20 cellular contexts compared by ENCODE assay signal in genomic region chr6:14119764-14120163, GRCh38. TPM values are rescaled to one million over a fixed set of nuclear protein-coding genes. Genes with fewer than 3 reads are reported as not detected.
DNase-seq lines count a peak whose midpoint lies in the region; ATAC-seq and TF ChIP-seq lines count a peak whose summit lies in the region.
"Had no signal": no experiment of that assay in that cellular context is flagged by ENCODE, and none has a peak within 500 bp of the region (broad histone marks: within the 10 kb centered on the region; RNA-seq: fewer than 3 reads in every experiment).

No MANE protein-coding gene starts in this region.

- no peaks in the 10 kb centered on the region for H3K36me3 ChIP-seq in DND-41 (ENCODE audit: insufficient read depth, low read length)
- no peaks in the 10 kb centered on the region for H3K36me3 ChIP-seq in body of pancreas (replicated peaks in 1 of 2; ENCODE audit: insufficient read depth in 1 of 2, low read depth in 2 of 2)

- intact Hi-C loops in activated T-helper 2 cell treated with anti-CD3 and anti-CD28 coated beads, Interferon-gamma antibody, Interleukin-2, Interleukin-4, amounts not matched to agents 10 μg/mL and 5 μg/mL and 100 μg/mL, durations not matched to agents 14 hours and 24 hours and 36 hours (cut with micrococcal nuclease): loop anchor here (10.0 kb wide), 2 partner anchors 305 to 1125 kb away; partner anchors contain the start of genes JARID2 and MCUR1
- intact Hi-C loops in sciatic nerve (cut with DNase I): no loop called here
- intact Hi-C loops in body of pancreas (cut with DNase I): no loop called here
- intact Hi-C loops in left cardiac atrium (cut with DNase I): loop anchor here in 1 of 2 donors (10.0 kb wide), 1 partner anchor 1505 kb away; no protein-coding TSS in a partner anchor

- no peaks in the 10 kb centered on the region; the same call in 1 of the 2 replicates for H4K20me1 ChIP-seq in DND-41 (ENCODE audit: insufficient read depth, low read length)

- H3K9ac ChIP-seq in DND-41 (ENCODE audit: low read depth, low read length): no peak overlapping the region

- 57 to 58% methylated on average over 6 of the region's 6 CpGs for WGBS in body of pancreas, 2 donors

- H3K36me3 Mint-ChIP-seq in activated T-helper 2 cell treated with anti-CD3 and anti-CD28 coated beads, Interferon-gamma antibody, Interleukin-2, Interleukin-4, amounts not matched to agents 10 μg/mL and 5 μg/mL and 100 μg/mL, durations not matched to agents 14 hours and 24 hours and 36 hours (ENCODE audit: low read depth): peaks cover 57% of the 10 kb centered on the region

- no peak for DNase-seq in DND-41
- no peak for DNase-seq in activated T-helper 2 cell treated with anti-CD3 and anti-CD28 coated beads, Interferon-gamma antibody, Interleukin-2, Interleukin-4, amounts not matched to agents 10 μg/mL and 5 μg/mL and 100 μg/mL, durations not matched to agents 14 hours and 24 hours and 36 hours (ENCODE audit: low spot score)
- DNase-seq in sciatic nerve (ENCODE audit: low spot score): no peak
- DNase-seq in body of pancreas: no peak
- no peak for DNase-seq in kidney glomerular epithelial cell (lab: John Stamatoyannopoulos, UW)
- DNase-seq in left cardiac atrium: no peak
- DNase-seq: CD4-positive, alpha-beta memory T cell; effector CD4-positive, alpha-beta T cell; HCEC 1CT; hippocampal formation; left colon; NCI-H1694 treated with DMSO at 0.1 percent for 48 hours; NCI-H345; NK-92 treated with Interleukin-12 subunit alpha and Interleukin-12 subunit beta, amount 100 ng/mL, for 24 hours; stimulated activated CD4-positive, alpha-beta T cell treated with anti-CD3 and anti-CD28 coated beads, Interleukin-4, amount 100 ng/mL, for 24 hours; stimulated activated CD8-positive, alpha-beta memory T cell treated with anti-CD3 and anti-CD28 coated beads, Interleukin-4, amount 100 ng/mL, for 48 hours; trophoblast cell had no signal

- TF ChIP-seq CTCF in DND-41 (IDR thresholded peaks at IDR 0.05; ENCODE audit: borderline replicate concordance, extremely low read depth, low read length, poor library complexity, severe bottlenecking) (no peak), GM12875 (IDR thresholded peaks at IDR 0.05; ENCODE audit: borderline replicate concordance, insufficient read depth, low read depth, low read length) (no peak), body of pancreas (IDR thresholded peaks at IDR 0.05) (no peak)

- H3K4me1 ChIP-seq in DND-41 (ENCODE audit: insufficient read depth, low read length) (peaks cover 28% of the 10 kb centered on the region), body of pancreas (peaks cover 10% of the 10 kb centered on the region)

- H3K27me3 ChIP-seq in DND-41 (ENCODE audit: insufficient read depth, low read length, poor library complexity) (peaks cover 3% of the 10 kb centered on the region), body of pancreas (no peaks in the 10 kb centered on the region)

- H3K9me3 ChIP-seq in DND-41 (ENCODE audit: insufficient read depth, low read length, severe bottlenecking) (no peaks in the 10 kb centered on the region), body of pancreas (no peaks in the 10 kb centered on the region)

- H3K27ac ChIP-seq in DND-41 (ENCODE audit: low read length) (no peak overlapping the region), body of pancreas (no peak overlapping the region)

- H3K9me3 Mint-ChIP-seq in activated T-helper 2 cell treated with anti-CD3 and anti-CD28 coated beads, Interferon-gamma antibody, Interleukin-2, Interleukin-4, amounts not matched to agents 10 μg/mL and 5 μg/mL and 100 μg/mL, durations not matched to agents 14 hours and 24 hours and 36 hours: no peaks in the 10 kb centered on the region
- H3K9me3 Mint-ChIP-seq: CD4-positive, alpha-beta memory T cell; T-helper 1 cell treated with Interleukin-12 subunit alpha and Interleukin-12 subunit beta and Interleukin-4 antibody, amounts not matched to agents 30 μg/mL and 1 μg/mL, for 36 hours had no signal

- H3K4me3 ChIP-seq in DND-41 (ENCODE audit: low read depth in 1 of 2, low read length in 2 of 2) (no peak overlapping the region), GM12875 (ENCODE audit: low read depth, low read length) (peak overlapping the region; percentile 1), body of pancreas (no peak overlapping the region)

- no peak for TF ChIP-seq POLR2A in body of pancreas (IDR thresholded peaks at IDR 0.05)

- H2AFZ ChIP-seq in DND-41 (ENCODE audit: low read depth, low read length): no peak overlapping the region

- ATAC-seq in DND-41 (ENCODE audit: insufficient read depth, low read depth) (no peak), sciatic nerve (peak; percentile 43), body of pancreas (no peak), left cardiac atrium (no peak)
- ATAC-seq: activated CD4-positive, CD25-positive, alpha-beta regulatory T cell treated with anti-CD3 and anti-CD28 coated beads, Interleukin-2, amount 50 U/mL, for 24 hours; left colon had no signal

- H3K4me2 ChIP-seq in DND-41 (ENCODE audit: insufficient read depth, low read length): peak overlapping the region; percentile 94; the same call in 1 of the 2 replicates

- H3K27me3 Mint-ChIP-seq in activated T-helper 2 cell treated with anti-CD3 and anti-CD28 coated beads, Interferon-gamma antibody, Interleukin-2, Interleukin-4, amounts not matched to agents 10 μg/mL and 5 μg/mL and 100 μg/mL, durations not matched to agents 14 hours and 24 hours and 36 hours (ENCODE audit: low read depth): no peaks in the 10 kb centered on the region
- H3K27me3 Mint-ChIP-seq: CD4-positive, alpha-beta memory T cell had no signal

- H3K79me2 ChIP-seq in DND-41 (ENCODE audit: insufficient read depth, low read length): peaks cover 12% of the 10 kb centered on the region; the same call in 1 of the 2 replicates

- peak overlapping the region; percentile 97 for H3K4me3 Mint-ChIP-seq in activated T-helper 2 cell treated with anti-CD3 and anti-CD28 coated beads, Interferon-gamma antibody, Interleukin-2, Interleukin-4, amounts not matched to agents 10 μg/mL and 5 μg/mL and 100 μg/mL, durations not matched to agents 14 hours and 24 hours and 36 hours (ENCODE audit: low read depth)

- H3K4me1 Mint-ChIP-seq in activated T-helper 2 cell treated with anti-CD3 and anti-CD28 coated beads, Interferon-gamma antibody, Interleukin-2, Interleukin-4, amounts not matched to agents 10 μg/mL and 5 μg/mL and 100 μg/mL, durations not matched to agents 14 hours and 24 hours and 36 hours (ENCODE audit: low read depth): peaks cover 60% of the 10 kb centered on the region

- H3K27ac Mint-ChIP-seq in activated T-helper 2 cell treated with anti-CD3 and anti-CD28 coated beads, Interferon-gamma antibody, Interleukin-2, Interleukin-4, amounts not matched to agents 10 μg/mL and 5 μg/mL and 100 μg/mL, durations not matched to agents 14 hours and 24 hours and 36 hours: no peak overlapping the region
- H3K27ac Mint-ChIP-seq: T-helper 1 cell treated with Interleukin-12 subunit alpha and Interleukin-12 subunit beta and Interleukin-4 antibody, amounts not matched to agents 30 μg/mL and 1 μg/mL, for 36 hours had no signal

RNA-seq across cellular contexts. Expression of gene CD83, which starts 2.2 kb away (rescaled TPM):
- 145 and 150 TPM in 2 replicates for total RNA-seq in activated T-helper 2 cell treated with anti-CD3 and anti-CD28 coated beads, Interferon-gamma antibody, Interleukin-2, Interleukin-4, amounts not matched to agents 10 μg/mL and 5 μg/mL and 100 μg/mL, durations not matched to agents 14 hours and 24 hours and 36 hours
- total RNA-seq in sciatic nerve (22.3 TPM), body of pancreas (1 to 10 TPM; 1.3 to 2.3 TPM), left cardiac atrium (1 to 10 TPM; 2.3 to 3.2 TPM)
